ENCODE assay signal across 26 cellular contexts in genomic region chr16:10926094-10926493, GRCh38.
"Had no signal": no experiment of that assay in that cellular context is flagged by ENCODE, and none has a peak within 500 bp of the region (broad histone marks: within the 10 kb centered on the region; RNA-seq: fewer than 3 reads in every experiment).

No MANE protein-coding gene starts in this region.

- H3K27ac ChIP-seq: body of pancreas, epithelial cell of prostate, esophagus squamous epithelium, left ventricle myocardium inferior, spleen, thoracic aorta had no signal

- DNase-seq: activated CD4-positive, alpha-beta T cell treated with anti-CD3 and anti-CD28 coated beads for 4 hours; activated CD4-positive, alpha-beta T cell treated with anti-CD3 and anti-CD28 coated beads, Interleukin-2, amount 50 U/mL, for 4 hours; activated effector memory CD4-positive, alpha-beta T cell treated with Interleukin-2 at 50 U/mL for 16 hours; activated naive CD4-positive, alpha-beta T cell treated with anti-CD3 and anti-CD28 coated beads for 36 hours; activated naive CD8-positive, alpha-beta T cell treated with anti-CD3 and anti-CD28 coated beads for 36 hours; adrenal gland; aorta; body of pancreas; dermis blood vessel endothelial cell; effector CD8-positive, alpha-beta T cell; esophagus squamous epithelium; foreskin melanocyte; left ventricle myocardium inferior; right cardiac atrium; spleen; stimulated activated naive CD8-positive, alpha-beta T cell treated with anti-CD3 and anti-CD28 coated beads, Interleukin-15, Interleukin-2, amounts not matched to agents 100 U/mL and 50 U/mL, for 24 hours; trophoblast cell had no signal

- H3K9me3 ChIP-seq: adrenal gland, body of pancreas, esophagus squamous epithelium, mucosa of descending colon, spleen, thoracic aorta had no signal

- H3K27me3 ChIP-seq: adrenal gland, body of pancreas, esophagus squamous epithelium, spleen had no signal

- FAIRE-seq: colon, endometrium, islet of Langerhans, urothelium cell line had no signal

- H3K4me3 ChIP-seq: adrenal gland, body of pancreas, esophagus squamous epithelium, left ventricle myocardium inferior, lung, mucosa of descending colon, spleen, thoracic aorta had no signal

- ATAC-seq: body of pancreas; mucosa of descending colon; natural killer cell treated with Interleukin-12 subunit alpha and Interleukin-12 subunit beta and Interleukin-15 and Interleukin-18, amount 100 ng/mL, for 72 hours; right cardiac atrium; stimulated activated naive CD8-positive, alpha-beta T cell treated with anti-CD3 and anti-CD28 coated beads, Interleukin-15, Interleukin-2, amounts not matched to agents 100 U/mL and 50 U/mL, for 24 hours had no signal
